24 cellular contexts compared by ENCODE assay signal in the genomic region with DNA sequence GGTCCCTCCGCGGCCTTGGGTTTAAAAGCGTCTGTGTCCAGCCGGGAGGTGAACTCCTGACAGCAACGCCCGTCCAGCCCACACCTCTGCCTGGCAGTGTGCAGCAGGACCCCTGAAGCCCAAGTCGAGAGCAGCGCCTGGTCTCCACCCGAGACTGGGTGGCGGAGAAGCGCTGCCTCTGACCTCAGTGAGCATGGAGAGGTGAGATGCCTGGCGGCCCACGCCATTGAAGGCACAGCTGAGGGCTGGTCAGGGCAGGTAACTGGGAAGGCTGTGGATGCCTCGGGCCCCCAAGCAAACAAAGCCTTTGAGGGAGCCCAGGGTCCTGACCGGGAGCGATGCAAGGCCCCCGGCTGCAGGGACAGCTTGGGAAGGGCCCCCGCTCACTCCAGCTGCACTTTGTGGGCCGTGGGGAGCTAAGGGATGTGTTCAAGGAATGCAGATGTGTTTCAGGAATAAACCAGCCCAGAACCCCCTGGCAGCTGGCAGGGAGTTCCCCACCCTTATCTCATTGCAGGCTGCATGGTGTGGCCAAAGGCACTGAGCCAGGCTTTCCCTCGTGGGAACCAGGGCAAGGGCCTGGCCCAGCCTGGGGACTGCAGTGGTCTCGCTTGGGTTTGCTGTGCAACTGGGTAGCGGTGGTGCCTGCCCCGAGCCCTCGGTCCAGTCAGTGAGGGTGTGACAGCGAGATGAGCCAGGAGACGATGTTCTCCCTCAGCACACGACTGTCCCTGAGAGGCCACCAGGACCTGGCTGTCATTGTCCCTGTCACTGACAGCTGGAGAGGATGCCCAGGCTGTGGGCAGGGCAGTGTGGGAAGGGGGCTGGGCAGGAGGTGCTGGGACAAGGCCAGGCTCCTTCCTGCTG.
DNase-seq lines count a peak whose midpoint lies in the region; ATAC-seq, FAIRE-seq and TF ChIP-seq lines count a peak whose summit lies in the region.
"Had no signal": no experiment of that assay in that cellular context is flagged by ENCODE, and none has a peak within 500 bp of the region (broad histone marks: within the 10 kb centered on the region; RNA-seq: fewer than 3 reads in every experiment).

No MANE protein-coding gene starts in this region.

- TF ChIP-seq POLR2A in body of pancreas (IDR thresholded peaks at IDR 0.05): no peak

- peaks cover 23% of the 10 kb centered on the region for H3K27me3 Mint-ChIP-seq in activated CD8-positive, alpha-beta memory T cell treated with anti-CD3 and anti-CD28 coated beads, Interleukin-2, amount 10 ng/mL, durations not matched to agents 7 days and 5 days
- peaks cover 5% of the 10 kb centered on the region for H3K27me3 Mint-ChIP-seq in type B pancreatic cell

- no peak overlapping the region for H3K27ac ChIP-seq in body of pancreas
- no peak overlapping the region for H3K27ac ChIP-seq in kidney (ENCODE audit: low read depth in 2 of 2, low read length in 2 of 2)
- H3K27ac ChIP-seq in smooth muscle cell (ENCODE audit: low read depth): no peak overlapping the region
- H3K27ac ChIP-seq: C4-2B, neutrophil, uterus had no signal

- no peaks in the 10 kb centered on the region for H3K36me3 Mint-ChIP-seq in activated CD8-positive, alpha-beta memory T cell treated with anti-CD3 and anti-CD28 coated beads, Interleukin-2, amount 10 ng/mL, durations not matched to agents 7 days and 5 days
- no peaks in the 10 kb centered on the region for H3K36me3 Mint-ChIP-seq in type B pancreatic cell
- H3K36me3 Mint-ChIP-seq: activated naive CD4-positive, alpha-beta T cell treated with anti-CD3 and anti-CD28 coated beads, Interleukin-2, amount 50 U/mL, for 72 hours had no signal

- H3K4me1 ChIP-seq in body of pancreas (peaks cover 18% of the 10 kb centered on the region), kidney (ENCODE audit: control insufficient read depth in 1 of 2, insufficient read depth in 1 of 2, low read depth in 1 of 2, low read length in 2 of 2) (no peaks in the 10 kb centered on the region), smooth muscle cell (ENCODE audit: low read depth) (no peaks in the 10 kb centered on the region)

- intact Hi-C loops in body of pancreas (cut with DNase I): no loop called here
- intact Hi-C loops in kidney (cut with DNase I): no loop called here

- H3K9ac ChIP-seq in kidney (ENCODE audit: low read length in 2 of 2) (no peak overlapping the region), smooth muscle cell (ENCODE audit: low read depth) (no peak overlapping the region)

- H3K36me3 ChIP-seq in body of pancreas (replicated peaks in 1 of 2; ENCODE audit: insufficient read depth in 1 of 2, low read depth in 2 of 2) (no peaks in the 10 kb centered on the region), kidney (ENCODE audit: control insufficient read depth in 1 of 2, insufficient read depth in 2 of 2, low read length in 2 of 2) (no peaks in the 10 kb centered on the region), smooth muscle cell (ENCODE audit: low read depth) (no peaks in the 10 kb centered on the region)
- H3K36me3 ChIP-seq: neutrophil, uterus had no signal

- no peaks in the 10 kb centered on the region for H3K79me2 ChIP-seq in smooth muscle cell (ENCODE audit: low read depth)

- DNase-seq in activated CD8-positive, alpha-beta memory T cell treated with anti-CD3 and anti-CD28 coated beads, Interleukin-2, amount 50 U/mL, for 4 hours: peak; percentile 13
- no peak for DNase-seq in activated CD8-positive, alpha-beta memory T cell treated with anti-CD3 and anti-CD28 coated beads, Interleukin-2, amount 10 ng/mL, durations not matched to agents 7 days and 5 days
- DNase-seq in body of pancreas: peak in 3 of 4 donors; percentile 17 to 37 (median 27)
- DNase-seq in kidney: peak; percentile 69
- peak; percentile 68 for DNase-seq in type B pancreatic cell (ENCODE audit: extremely low spot score, unreplicated experiment)
- no peak for DNase-seq in NCI-H345 (lab: John Stamatoyannopoulos, UW)
- DNase-seq in smooth muscle cell (lab: John Stamatoyannopoulos, UW; ENCODE audit: unreplicated experiment): no peak
- DNase-seq: activated CD8-positive, alpha-beta T cell treated with anti-CD3 and anti-CD28 coated beads, Interleukin-2, amount 10 ng/mL, durations not matched to agents 7 days and 5 days; activated T-cell treated with anti-CD3 and anti-CD28 coated beads, Interleukin-2, amount 50 U/mL, for 4 hours; GF-D8; KBM-7; NCI-H1694 treated with DMSO at 0.1 percent for 48 hours; NCI-H82; PC-3 had no signal

- CTCF ChIA-PET in activated CD8-positive, alpha-beta memory T cell treated with anti-CD3 and anti-CD28 coated beads, Interleukin-2, amount 10 ng/mL, durations not matched to agents 7 days and 5 days (lab: Charles Lee): no interaction called here

- no peaks in the 10 kb centered on the region for H3K27me3 ChIP-seq in body of pancreas
- peaks cover 9% of the 10 kb centered on the region for H3K27me3 ChIP-seq in smooth muscle cell (ENCODE audit: low read depth)
- H3K27me3 ChIP-seq: uterus had no signal

- H2AFZ ChIP-seq in smooth muscle cell (ENCODE audit: low read depth): no peak overlapping the region

- no peaks in the 10 kb centered on the region for H3K9me3 Mint-ChIP-seq in activated CD8-positive, alpha-beta memory T cell treated with anti-CD3 and anti-CD28 coated beads, Interleukin-2, amount 10 ng/mL, durations not matched to agents 7 days and 5 days (ENCODE audit: low read depth)
- no peaks in the 10 kb centered on the region for H3K9me3 Mint-ChIP-seq in type B pancreatic cell
- H3K9me3 Mint-ChIP-seq: activated naive CD4-positive, alpha-beta T cell treated with anti-CD3 and anti-CD28 coated beads, Interleukin-2, amount 50 U/mL, for 72 hours; activated T-cell treated with anti-CD3 and anti-CD28 coated beads, Interleukin-2, amount 50 U/mL, for 4 hours; T-helper 2 cell treated with Interferon-gamma antibody and Interleukin-4, amounts not matched to agents 5 μg/mL and 100 μg/mL, for 36 hours had no signal

- no peak overlapping the region for H3K27ac Mint-ChIP-seq in activated CD8-positive, alpha-beta memory T cell treated with anti-CD3 and anti-CD28 coated beads, Interleukin-2, amount 10 ng/mL, durations not matched to agents 7 days and 5 days
- no peak overlapping the region for H3K27ac Mint-ChIP-seq in type B pancreatic cell
- H3K27ac Mint-ChIP-seq: activated CD8-positive, alpha-beta T cell treated with anti-CD3 and anti-CD28 coated beads, Interleukin-2, amount 10 ng/mL, durations not matched to agents 7 days and 5 days; activated naive CD4-positive, alpha-beta T cell treated with anti-CD3 and anti-CD28 coated beads, Interleukin-2, amount 50 U/mL, for 72 hours; T-helper 2 cell treated with Interferon-gamma antibody and Interleukin-4, amounts not matched to agents 5 μg/mL and 100 μg/mL, for 36 hours had no signal

- ATAC-seq in activated CD8-positive, alpha-beta memory T cell treated with anti-CD3 and anti-CD28 coated beads, Interleukin-2, amount 10 ng/mL, durations not matched to agents 7 days and 5 days: no peak
- ATAC-seq in body of pancreas (no peak), GM18520 (IDR thresholded peaks at IDR 0.05; ENCODE audit: unreplicated experiment) (no peak)
- ATAC-seq: activated CD8-positive, alpha-beta T cell treated with anti-CD3 and anti-CD28 coated beads, Interleukin-2, amount 10 ng/mL, durations not matched to agents 7 days and 5 days; activated naive CD4-positive, alpha-beta T cell treated with anti-CD3 and anti-CD28 coated beads, Interleukin-2, amount 50 U/mL, for 72 hours; activated T-cell treated with anti-CD3 and anti-CD28 coated beads, Interleukin-2, amount 50 U/mL, for 4 hours; left lobe of liver; mucosa of descending colon; PC-3 had no signal

- no peak overlapping the region for H3K4me3 ChIP-seq in body of pancreas
- H3K4me3 ChIP-seq in kidney (ENCODE audit: low read length in 2 of 2): no peak overlapping the region
- no peak overlapping the region for H3K4me3 ChIP-seq in smooth muscle cell
- H3K4me3 ChIP-seq: mucosa of descending colon, uterus had no signal

- no peaks in the 10 kb centered on the region for H3F3A ChIP-seq in smooth muscle cell (ENCODE audit: low read depth)

- TF ChIP-seq CTCF in body of pancreas (IDR thresholded peaks at IDR 0.05): no peak
- TF ChIP-seq CTCF in kidney (IDR thresholded peaks at IDR 0.05; ENCODE audit: borderline replicate concordance, extremely low read depth, insufficient read depth): no peak
- no peak for TF ChIP-seq CTCF in type B pancreatic cell (conservative IDR thresholded peaks at IDR 0.05)
- TF ChIP-seq CTCF in smooth muscle cell (IDR thresholded peaks at IDR 0.05; ENCODE audit: borderline replicate concordance, insufficient read depth, poor library complexity, severe bottlenecking): no peak

- FAIRE-seq in kidney (lab: Jason Lieb, UNC): no peak
- FAIRE-seq: astrocyte, D721Med had no signal

- 68 to 71% methylated on average over 17 to 27 of the region's 27 CpGs for WGBS in body of pancreas, 2 donors
- 89% methylated on average over 27 of the region's 27 CpGs for WGBS in smooth muscle cell (ENCODE audit: low lambda C conversion rate)

- H3K4me3 Mint-ChIP-seq in activated CD8-positive, alpha-beta memory T cell treated with anti-CD3 and anti-CD28 coated beads, Interleukin-2, amount 10 ng/mL, durations not matched to agents 7 days and 5 days: no peak overlapping the region
- no peak overlapping the region for H3K4me3 Mint-ChIP-seq in type B pancreatic cell
- H3K4me3 Mint-ChIP-seq: activated CD8-positive, alpha-beta T cell treated with anti-CD3 and anti-CD28 coated beads, Interleukin-2, amount 10 ng/mL, durations not matched to agents 7 days and 5 days; activated T-cell treated with anti-CD3 and anti-CD28 coated beads, Interleukin-2, amount 50 U/mL, for 4 hours; T-helper 2 cell treated with Interferon-gamma antibody and Interleukin-4, amounts not matched to agents 5 μg/mL and 100 μg/mL, for 36 hours had no signal

- H3K4me2 ChIP-seq in smooth muscle cell: no peak overlapping the region

- H3K4me1 Mint-ChIP-seq in activated CD8-positive, alpha-beta memory T cell treated with anti-CD3 and anti-CD28 coated beads, Interleukin-2, amount 10 ng/mL, durations not matched to agents 7 days and 5 days: no peaks in the 10 kb centered on the region
- peaks cover 10% of the 10 kb centered on the region for H3K4me1 Mint-ChIP-seq in type B pancreatic cell (ENCODE audit: unreplicated experiment)

- H3K9me3 ChIP-seq in body of pancreas (no peaks in the 10 kb centered on the region), kidney (ENCODE audit: control insufficient read depth in 1 of 2, low read length in 2 of 2) (no peaks in the 10 kb centered on the region), smooth muscle cell (replicated peaks; ENCODE audit: low read depth) (no peaks in the 10 kb centered on the region)
- H3K9me3 ChIP-seq: mucosa of descending colon, neutrophil, uterus had no signal

- no peaks in the 10 kb centered on the region for H4K20me1 ChIP-seq in smooth muscle cell (ENCODE audit: low read depth)

Comparison
In these comparisons a context has a peak if more than half of its experiments do, and no peak if none do; other contexts are left out.
1. DNase-seq: peak in activated CD8-positive, alpha-beta memory T cell treated with anti-CD3 and anti-CD28 coated beads, Interleukin-2, amount 50 U/mL, for 4 hours (single experiment), body of pancreas (3 of 4), kidney (single experiment) and type B pancreatic cell (single experiment); none in activated CD8-positive, alpha-beta memory T cell treated with anti-CD3 and anti-CD28 coated beads, Interleukin-2, amount 10 ng/mL, durations not matched to agents 7 days and 5 days (single experiment), NCI-H345 (single experiment) and smooth muscle cell (single experiment).